ENCODE assay signal across 10 cellular contexts in genomic region chr14:65159281-65160062, GRCh38.
A peak's percentile ranks its signal among the peaks of the same experiment; 100 is the strongest.
DNase-seq lines count a peak whose midpoint lies in the region; ATAC-seq, FAIRE-seq and TF ChIP-seq lines count a peak whose summit lies in the region.
"Had no signal": no experiment of that assay in that cellular context is flagged by ENCODE, and none has a peak within 500 bp of the region (broad histone marks: within the 10 kb centered on the region; RNA-seq: fewer than 3 reads in every experiment).

No MANE protein-coding gene starts in this region.

- peak overlapping the region; percentile 57 for H3K27ac ChIP-seq in SU-DHL-6 (ENCODE audit: low read depth, low read length)
- H3K27ac ChIP-seq: C4-2B had no signal

- H3K4me2 ChIP-seq in SU-DHL-6 (ENCODE audit: low read depth, low read length, poor library complexity, severe bottlenecking): peak overlapping the region; percentile 50

- H4K20me1 ChIP-seq in SU-DHL-6 (ENCODE audit: low read depth, low read length): no peaks in the 10 kb centered on the region

- peak; percentile 64 for ATAC-seq in GM19397 (IDR thresholded peaks at IDR 0.05; ENCODE audit: unreplicated experiment)
- ATAC-seq in HG02973 (IDR thresholded peaks at IDR 0.05; ENCODE audit: unreplicated experiment): peak; percentile 59

- H3K9ac ChIP-seq in SU-DHL-6 (ENCODE audit: low read length): no peak overlapping the region

- no peaks in the 10 kb centered on the region for H3F3A ChIP-seq in SU-DHL-6 (ENCODE audit: insufficient read depth)

- DNase-seq in GM13976 (ENCODE audit: low spot score) (peak; percentile 73), KBM-7 (no peak), NCI-H524 treated with DMSO at 0.1 percent for 48 hours (lab: John Stamatoyannopoulos, UW) (no peak), urothelium cell line (ENCODE audit: low spot score) (no peak), NCI-H226 (no peak)
- DNase-seq: activated T-cell treated with anti-CD3 and anti-CD28 coated beads for 4 hours had no signal

- H3K36me3 ChIP-seq in SU-DHL-6 (ENCODE audit: low read length): no peaks in the 10 kb centered on the region

- no peaks in the 10 kb centered on the region for H3K9me2 ChIP-seq in SU-DHL-6 (replicated peaks; ENCODE audit: insufficient read depth, low read length)

- H3K27me3 ChIP-seq in SU-DHL-6 (ENCODE audit: low read length): no peaks in the 10 kb centered on the region

- peak overlapping the region; percentile 32 for H2AFZ ChIP-seq in SU-DHL-6 (ENCODE audit: low read depth, low read length, severe bottlenecking)

- no peaks in the 10 kb centered on the region for H3K9me3 ChIP-seq in SU-DHL-6 (ENCODE audit: insufficient read depth, low read length)

- FAIRE-seq in urothelium cell line (lab: Jason Lieb, UNC): no peak

- no peak for TF ChIP-seq CTCF in GM13976 (IDR thresholded peaks at IDR 0.05; ENCODE audit: borderline replicate concordance, control extremely low read depth, extremely low read depth, insufficient read depth, missing control alignments)
- no peak for TF ChIP-seq CTCF in SU-DHL-6 (IDR thresholded peaks at IDR 0.05; ENCODE audit: insufficient read depth, low read length, poor library complexity, severe bottlenecking)

- H3K79me2 ChIP-seq in SU-DHL-6 (ENCODE audit: insufficient read depth, low read length): no peaks in the 10 kb centered on the region

- in situ Hi-C loops in GM13976 (cut with MboI; ENCODE audit: low sequenced_read_pairs, unreplicated experiment) (loop anchor here (10.0 to 25.0 kb wide), 5 partner anchors 165 to 903 kb away; no protein-coding TSS in a partner anchor), KBM-7 (cut with MboI; ENCODE audit: low pct_unique_long_range_greater_than_20kb, low sequenced_read_pairs) (loop anchor here (25.0 kb wide), 1 partner anchor 903 kb away; no protein-coding TSS in a partner anchor)

- peak overlapping the region; percentile 28 for H3K4me3 ChIP-seq in SU-DHL-6 (ENCODE audit: insufficient read depth, low read length, poor library complexity, severe bottlenecking)
